Comparison of ENCODE assay signal across 18 cellular contexts in the genomic region with DNA sequence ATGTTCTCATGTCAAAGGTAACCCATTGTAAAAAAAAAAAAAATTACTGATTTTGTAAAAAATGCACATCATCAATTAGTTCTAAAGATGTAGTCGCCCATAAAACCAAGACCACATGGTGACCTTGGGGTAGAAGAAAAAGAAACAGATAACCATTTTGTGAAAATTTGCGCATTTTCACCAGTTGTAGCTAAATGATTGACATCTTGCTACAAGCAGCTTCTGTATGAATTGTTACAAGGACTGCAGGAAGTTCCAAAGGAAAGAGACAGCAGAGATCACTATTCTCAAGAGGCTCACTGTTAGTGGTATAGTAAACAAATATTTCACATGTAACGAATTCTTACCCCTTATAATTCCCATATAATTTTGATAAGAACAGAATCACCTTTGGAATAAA. TPM values are rescaled to one million over a fixed set of nuclear protein-coding genes. Genes with fewer than 3 reads are reported as not detected.
A peak's percentile ranks its signal among the peaks of the same experiment; 100 is the strongest.
DNase-seq lines count a peak whose midpoint lies in the region; ATAC-seq and TF ChIP-seq lines count a peak whose summit lies in the region.
"Had no signal": no experiment of that assay in that cellular context is flagged by ENCODE, and none has a peak within 500 bp of the region (broad histone marks: within the 10 kb centered on the region; RNA-seq: fewer than 3 reads in every experiment).

No MANE protein-coding gene starts in this region.

- TF ChIP-seq POLR2A in heart left ventricle (IDR thresholded peaks at IDR 0.05), result no peak
- TF ChIP-seq POLR2A in transverse colon (IDR thresholded peaks at IDR 0.05), result no peak

- H3K27ac ChIP-seq in heart left ventricle, result peak overlapping the region in 7 of 12 donors; percentile 2 to 45 (median 35)
- peak overlapping the region; percentile 57 for H3K27ac ChIP-seq in lower lobe of right lung
- peak overlapping the region in 3 of 4 donors; percentile 57 to 66 (median 60) for H3K27ac ChIP-seq in transverse colon
- H3K27ac ChIP-seq: KMS-11 had no signal

- H3K27me3 Mint-ChIP-seq in activated T-helper 2 cell treated with anti-CD3 and anti-CD28 coated beads, Interferon-gamma antibody, Interleukin-2, Interleukin-4, amounts not matched to agents 10 μg/mL and 5 μg/mL and 100 μg/mL, durations not matched to agents 14 hours and 24 hours and 36 hours (ENCODE audit: low read depth), result no peaks in the 10 kb centered on the region
- H3K27me3 Mint-ChIP-seq in CD14-positive monocyte (ENCODE audit: low read depth in 3 of 3), result peaks cover 0 to 2% (median 0%) of the 10 kb centered on the region in 3 donors

- peak overlapping the region in 1 of 12 donors; percentile 9 for H3K4me3 ChIP-seq in heart left ventricle
- H3K4me3 ChIP-seq in lower lobe of right lung, result no peak overlapping the region
- H3K4me3 ChIP-seq in transverse colon, result no peak overlapping the region
- no peak overlapping the region for H3K4me3 ChIP-seq in foreskin fibroblast (ENCODE audit: low read depth in 1 of 2, low read length in 2 of 2)

- H3K4me3 Mint-ChIP-seq in activated T-helper 2 cell treated with anti-CD3 and anti-CD28 coated beads, Interferon-gamma antibody, Interleukin-2, Interleukin-4, amounts not matched to agents 10 μg/mL and 5 μg/mL and 100 μg/mL, durations not matched to agents 14 hours and 24 hours and 36 hours (ENCODE audit: low read depth), result peak overlapping the region; percentile 10
- no peak overlapping the region for H3K4me3 Mint-ChIP-seq in CD14-positive monocyte

- TF ChIP-seq EP300 in transverse colon (IDR thresholded peaks at IDR 0.05; ENCODE audit: low read depth), result no peak

- H3K27ac Mint-ChIP-seq in activated T-helper 2 cell treated with anti-CD3 and anti-CD28 coated beads, Interferon-gamma antibody, Interleukin-2, Interleukin-4, amounts not matched to agents 10 μg/mL and 5 μg/mL and 100 μg/mL, durations not matched to agents 14 hours and 24 hours and 36 hours, result peak overlapping the region; percentile 35
- H3K27ac Mint-ChIP-seq in CD14-positive monocyte, result peak overlapping the region in 1 of 7 donors; percentile 7

- H3K4me1 ChIP-seq in heart left ventricle, result peaks cover 0 to 34% (median 19%) of the 10 kb centered on the region in 12 donors
- peaks cover 32% of the 10 kb centered on the region for H3K4me1 ChIP-seq in lower lobe of right lung
- peaks cover 28 to 61% (median 46%) of the 10 kb centered on the region in 4 donors for H3K4me1 ChIP-seq in transverse colon

- H3K9me3 Mint-ChIP-seq in activated T-helper 2 cell treated with anti-CD3 and anti-CD28 coated beads, Interferon-gamma antibody, Interleukin-2, Interleukin-4, amounts not matched to agents 10 μg/mL and 5 μg/mL and 100 μg/mL, durations not matched to agents 14 hours and 24 hours and 36 hours, result no peaks in the 10 kb centered on the region
- H3K9me3 Mint-ChIP-seq in CD14-positive monocyte, result no peaks in the 10 kb centered on the region

- H3K36me3 ChIP-seq in heart left ventricle (peaks cover 0 to 15% (median 0%) of the 10 kb centered on the region in 9 donors), lower lobe of right lung (no peaks in the 10 kb centered on the region), transverse colon (no peaks in the 10 kb centered on the region)
- H3K36me3 ChIP-seq: Peyer's patch, tibial artery had no signal

- H3K9me3 ChIP-seq in heart left ventricle (no peaks in the 10 kb centered on the region), lower lobe of right lung (no peaks in the 10 kb centered on the region), transverse colon (no peaks in the 10 kb centered on the region)
- H3K9me3 ChIP-seq: Peyer's patch, tibial artery had no signal

- WGBS in heart left ventricle, 4 donors, result 49 to 61% (median 52%) methylated on average over 3 of the region's 3 CpGs
- WGBS in transverse colon (ENCODE audit: low coverage in 1 of 2), 2 donors, result 40 to 45% methylated on average over 3 of the region's 3 CpGs

- no peaks in the 10 kb centered on the region for H3K27me3 ChIP-seq in heart left ventricle
- no peaks in the 10 kb centered on the region for H3K27me3 ChIP-seq in lower lobe of right lung (ENCODE audit: low read depth)
- H3K27me3 ChIP-seq in transverse colon, result no peaks in the 10 kb centered on the region
- H3K27me3 ChIP-seq: Peyer's patch, tibial artery had no signal

- intact Hi-C loops in heart left ventricle (cut with DNase I), result no loop called here
- intact Hi-C loops in left ventricle myocardium superior (cut with micrococcal nuclease), result no loop called here
- intact Hi-C loops in activated T-helper 2 cell treated with anti-CD3 and anti-CD28 coated beads, Interferon-gamma antibody, Interleukin-2, Interleukin-4, amounts not matched to agents 10 μg/mL and 5 μg/mL and 100 μg/mL, durations not matched to agents 14 hours and 24 hours and 36 hours (cut with micrococcal nuclease), result loop anchor here (5.0 kb wide), 1 partner anchor 107 kb away; no protein-coding TSS in a partner anchor
- intact Hi-C loops in lower lobe of right lung (cut with DNase I), result no loop called here
- intact Hi-C loops in transverse colon (cut with DNase I; ENCODE audit: low total_unique reads), result no loop called here
- intact Hi-C loops in CD14-positive monocyte (cut with micrococcal nuclease), result no loop called here

- no peak for TF ChIP-seq CTCF in heart left ventricle (IDR thresholded peaks at IDR 0.05)
- TF ChIP-seq CTCF in lower lobe of right lung (IDR thresholded peaks at IDR 0.05), result no peak
- no peak for TF ChIP-seq CTCF in transverse colon (IDR thresholded peaks at IDR 0.05)
- no peak for TF ChIP-seq CTCF in CD14-positive monocyte (IDR thresholded peaks at IDR 0.05)
- no peak for TF ChIP-seq CTCF in foreskin fibroblast (IDR thresholded peaks at IDR 0.05; ENCODE audit: low read depth, low read length)

- DNase-seq in heart left ventricle, result no peak
- no peak for DNase-seq in left ventricle myocardium superior
- no peak for DNase-seq in activated T-helper 2 cell treated with anti-CD3 and anti-CD28 coated beads, Interferon-gamma antibody, Interleukin-2, Interleukin-4, amounts not matched to agents 10 μg/mL and 5 μg/mL and 100 μg/mL, durations not matched to agents 14 hours and 24 hours and 36 hours (ENCODE audit: low spot score)
- DNase-seq in lower lobe of right lung, result no peak
- no peak for DNase-seq in transverse colon
- no peak for DNase-seq in CD14-positive monocyte (ENCODE audit: low spot score)
- DNase-seq in foreskin fibroblast, result no peak
- no peak for DNase-seq in GM03348 (ENCODE audit: low spot score)
- DNase-seq: activated CD4-positive, alpha-beta T cell treated with anti-CD3 and anti-CD28 coated beads, Interleukin-2, amount 50 U/mL, for 4 hours; activated naive CD4-positive, alpha-beta T cell treated with anti-CD3 and anti-CD28 coated beads, Interleukin-2, amount 50 U/mL, for 16 hours; cerebellar nuclear complex; erythroblast; hypothalamus; NCI-H1417; NCI-H524; Peyer's patch; tibial artery had no signal

- ATAC-seq in heart left ventricle (no peak), left ventricle myocardium superior (no peak), lower lobe of right lung (no peak)

- peaks cover 28% of the 10 kb centered on the region for H3K36me3 Mint-ChIP-seq in activated T-helper 2 cell treated with anti-CD3 and anti-CD28 coated beads, Interferon-gamma antibody, Interleukin-2, Interleukin-4, amounts not matched to agents 10 μg/mL and 5 μg/mL and 100 μg/mL, durations not matched to agents 14 hours and 24 hours and 36 hours (ENCODE audit: low read depth)
- peaks cover 6 to 10% of the 10 kb centered on the region in 2 donors for H3K36me3 Mint-ChIP-seq in CD14-positive monocyte

- peaks cover 41% of the 10 kb centered on the region for H3K4me1 Mint-ChIP-seq in activated T-helper 2 cell treated with anti-CD3 and anti-CD28 coated beads, Interferon-gamma antibody, Interleukin-2, Interleukin-4, amounts not matched to agents 10 μg/mL and 5 μg/mL and 100 μg/mL, durations not matched to agents 14 hours and 24 hours and 36 hours (ENCODE audit: low read depth)
- H3K4me1 Mint-ChIP-seq in CD14-positive monocyte, result peaks cover 17% of the 10 kb centered on the region

- in situ Hi-C loops in transverse colon (cut with MboI; ENCODE audit: low pct_ligation_motif_present in 1 of 4, low pct_unique_long_range_greater_than_20kb in 1 of 4, low sequenced_read_pairs in 3 of 4), result no loop called here

RNA-seq across cellular contexts. Expression of a gene that starts 48.7 kb away (rescaled TPM):
- 10 to 100 TPM in 3 of 9 donors, 1 to 10 TPM in 6; 2.1 to 10.8 (median 6.1) TPM for total RNA-seq in heart left ventricle
- polyA plus RNA-seq in heart left ventricle, result 1 to 10 TPM; 1.3 to 1.8 TPM
- 4.1 TPM for total RNA-seq in left ventricle myocardium superior
- total RNA-seq in activated T-helper 2 cell treated with anti-CD3 and anti-CD28 coated beads, Interferon-gamma antibody, Interleukin-2, Interleukin-4, amounts not matched to agents 10 μg/mL and 5 μg/mL and 100 μg/mL, durations not matched to agents 14 hours and 24 hours and 36 hours, result 10.5 and 11.8 TPM in 2 replicates
- total RNA-seq in lower lobe of right lung, result 31.5 TPM
- 10 to 100 TPM; 15.9 to 31.9 (median 24.9) TPM for total RNA-seq in transverse colon
- polyA plus RNA-seq in CD14-positive monocyte, result 1 to 10 TPM in 1 of 2 donors, under 1 TPM in 1; 0.57 to 1.2 TPM
